ENCODE assay signal across 18 cellular contexts in the genomic region with DNA sequence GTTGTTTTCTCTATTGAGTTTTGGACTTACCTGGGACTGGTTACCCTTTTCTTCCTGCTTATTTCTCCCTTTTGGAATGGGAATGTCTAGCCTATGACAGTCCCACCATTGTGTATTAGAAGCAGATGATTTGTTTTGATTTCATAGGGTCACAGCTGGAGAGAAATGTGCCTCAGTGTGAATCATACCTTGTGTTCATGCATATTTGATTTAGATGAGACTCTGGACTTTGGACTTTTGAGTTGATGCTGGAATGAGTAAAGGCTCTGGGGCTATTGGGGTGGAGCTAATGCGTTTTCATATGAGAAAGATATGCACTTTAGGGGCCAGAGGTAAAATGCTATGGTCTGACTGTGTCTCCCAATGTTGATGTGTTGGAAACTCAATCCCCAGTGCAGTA. TPM values are rescaled to one million over a fixed set of nuclear protein-coding genes. Genes with fewer than 3 reads are reported as not detected.
"Had no signal": no experiment of that assay in that cellular context is flagged by ENCODE, and none has a peak within 500 bp of the region (broad histone marks: within the 10 kb centered on the region; RNA-seq: fewer than 3 reads in every experiment).

No MANE protein-coding gene starts in this region.

- DNase-seq: activated CD4-positive, alpha-beta T cell treated with anti-CD3 and anti-CD28 coated beads for 4 hours; activated naive CD4-positive, alpha-beta T cell treated with anti-CD3 and anti-CD28 coated beads, Interleukin-2, amount 10 ng/mL, durations not matched to agents 7 days and 5 days; adrenal gland; hippocampal formation; kidney glomerular epithelial cell; lower lobe of right lung; stimulated activated CD4-positive, alpha-beta T cell treated with anti-CD3 and anti-CD28 coated beads, Interleukin-2, amount 100 ng/mL, for 48 hours; stimulated activated naive CD4-positive, alpha-beta T cell treated with Interleukin-2 at 50 U/mL for 16 hours; trophoblast cell; WERI-Rb-1 had no signal

- H3K4me1 ChIP-seq: adrenal gland, gastroesophageal sphincter, lower lobe of right lung had no signal

- H3K27me3 ChIP-seq: adrenal gland, gastroesophageal sphincter had no signal

- H3K27ac ChIP-seq: adrenal gland, gastroesophageal sphincter, lower lobe of right lung, WERI-Rb-1 had no signal

- ATAC-seq: activated T-helper 17 cell treated with anti-CD3 and anti-CD28 coated beads, Interleukin-2, amount 50 U/mL, for 72 hours; gastroesophageal sphincter; lower lobe of right lung had no signal

- H3K4me3 ChIP-seq: adrenal gland, gastroesophageal sphincter, lower lobe of right lung had no signal

- H3K9me3 ChIP-seq: adrenal gland, gastroesophageal sphincter, lower lobe of right lung had no signal

- H3K36me3 ChIP-seq: adrenal gland, gastroesophageal sphincter, lower lobe of right lung, WERI-Rb-1 had no signal

RNA-seq across cellular contexts. Expression of a gene that starts 30.5 kb away (rescaled TPM):
- total RNA-seq: activated T-helper 17 cell treated with anti-CD3 and anti-CD28 coated beads, Interleukin-2, amount 50 U/mL, for 72 hours; adrenal gland; bronchial epithelial cell; gastroesophageal sphincter; lower lobe of right lung; mesothelial cell of epicardium; myocyte; neural crest cell; osteocyte; pulmonary artery endothelial cell had no signal
- polyA plus RNA-seq: adrenal gland had no signal
